In genomic region chr4:48944659-48945290, GRCh38 we compare ENCODE assay signal across 9 cellular contexts. TPM values are rescaled to one million over a fixed set of nuclear protein-coding genes. Genes with fewer than 3 reads are reported as not detected.
A peak's percentile ranks its signal among the peaks of the same experiment; 100 is the strongest.
DNase-seq lines count a peak whose midpoint lies in the region; ATAC-seq, FAIRE-seq and TF ChIP-seq lines count a peak whose summit lies in the region.
"Had no signal": no experiment of that assay in that cellular context is flagged by ENCODE, and none has a peak within 500 bp of the region (broad histone marks: within the 10 kb centered on the region; RNA-seq: fewer than 3 reads in every experiment).

No MANE protein-coding gene starts in this region.

- H3K4me1 ChIP-seq in cardiac muscle cell (ENCODE audit: low read depth), result no peaks in the 10 kb centered on the region

- CTCF ChIA-PET in activated CD8-positive, alpha-beta T cell treated with anti-CD3 and anti-CD28 coated beads for 36 hours (lab: Charles Lee), result interaction anchor here (0.6 to 2.2 kb wide), 19 partner anchors 9 to 469 kb away, joined by 3 to 22 read pairs (median 4); no protein-coding TSS in a partner anchor

- FAIRE-seq in urothelium cell line (lab: Jason Lieb, UNC), result no peak

- intact Hi-C loops in left ventricle myocardium superior (cut with micrococcal nuclease), result no loop called here
- intact Hi-C loops in activated CD8-positive, alpha-beta T cell treated with anti-CD3 and anti-CD28 coated beads for 36 hours (cut with micrococcal nuclease), result no loop called here
- intact Hi-C loops in Right ventricle myocardium superior (cut with DNase I), result no loop called here

- no peaks in the 10 kb centered on the region for H3K27me3 Mint-ChIP-seq in activated CD8-positive, alpha-beta T cell treated with anti-CD3 and anti-CD28 coated beads for 36 hours
- H3K27me3 Mint-ChIP-seq in glutamatergic neuron (ENCODE audit: unreplicated experiment), result no peaks in the 10 kb centered on the region

- POLR2A ChIA-PET in activated CD8-positive, alpha-beta T cell treated with anti-CD3 and anti-CD28 coated beads for 36 hours (lab: Charles Lee), result interaction anchor here (0.9 kb wide), 1 partner anchor 31 kb away, joined by 4 read pairs; no protein-coding TSS in a partner anchor

- H3K9me3 ChIP-seq in cardiac muscle cell (ENCODE audit: low read depth), result no peaks in the 10 kb centered on the region

- ATAC-seq in left ventricle myocardium superior, result no peak
- ATAC-seq in activated CD8-positive, alpha-beta T cell treated with anti-CD3 and anti-CD28 coated beads for 36 hours, result peak; percentile 75
- ATAC-seq in GM19397 (IDR thresholded peaks at IDR 0.05; ENCODE audit: unreplicated experiment), result no peak
- no peak for ATAC-seq in Right ventricle myocardium superior (ENCODE audit: poor library complexity)

- H3K4me3 ChIP-seq in cardiac muscle cell, result no peak overlapping the region

- H3K27ac Mint-ChIP-seq in activated CD8-positive, alpha-beta T cell treated with anti-CD3 and anti-CD28 coated beads for 36 hours, result no peak overlapping the region
- H3K27ac Mint-ChIP-seq in glutamatergic neuron (ENCODE audit: unreplicated experiment), result no peak overlapping the region

- H3K27me3 ChIP-seq in cardiac muscle cell, result no peaks in the 10 kb centered on the region

- no peaks in the 10 kb centered on the region for H3K36me3 Mint-ChIP-seq in activated CD8-positive, alpha-beta T cell treated with anti-CD3 and anti-CD28 coated beads for 36 hours (ENCODE audit: low read depth)
- no peaks in the 10 kb centered on the region for H3K36me3 Mint-ChIP-seq in glutamatergic neuron (ENCODE audit: unreplicated experiment)

- H3K4me1 Mint-ChIP-seq in activated CD8-positive, alpha-beta T cell treated with anti-CD3 and anti-CD28 coated beads for 36 hours (ENCODE audit: low read depth), result peaks cover 13% of the 10 kb centered on the region
- no peaks in the 10 kb centered on the region for H3K4me1 Mint-ChIP-seq in glutamatergic neuron (ENCODE audit: low read depth, unreplicated experiment)

- H3K9me3 Mint-ChIP-seq in activated CD8-positive, alpha-beta T cell treated with anti-CD3 and anti-CD28 coated beads for 36 hours, result no peaks in the 10 kb centered on the region
- no peaks in the 10 kb centered on the region for H3K9me3 Mint-ChIP-seq in glutamatergic neuron (ENCODE audit: unreplicated experiment)

- H3K27ac ChIP-seq in cardiac muscle cell, result no peak overlapping the region

- H3K4me3 Mint-ChIP-seq in activated CD8-positive, alpha-beta T cell treated with anti-CD3 and anti-CD28 coated beads for 36 hours, result no peak overlapping the region
- H3K4me3 Mint-ChIP-seq in glutamatergic neuron (ENCODE audit: unreplicated experiment), result no peak overlapping the region

- DNase-seq in cardiac muscle cell (ENCODE audit: low read depth in 1 of 2, low spot score in 1 of 2), result no peak
- no peak for DNase-seq in left ventricle myocardium superior
- peak; percentile 73 for DNase-seq in activated CD8-positive, alpha-beta T cell treated with anti-CD3 and anti-CD28 coated beads for 36 hours
- DNase-seq in glutamatergic neuron, result no peak
- DNase-seq in urothelium cell line (ENCODE audit: low spot score), result peak; percentile 62
- no peak for DNase-seq in Right ventricle myocardium superior
- DNase-seq in DMS153 (lab: John Stamatoyannopoulos, UW), result no peak

- H3K36me3 ChIP-seq in cardiac muscle cell, result no peaks in the 10 kb centered on the region

- TF ChIP-seq CTCF in cardiac muscle cell (IDR thresholded peaks at IDR 0.05; ENCODE audit: low read depth, low read length), result peak; percentile 43
- peak; percentile 59 for TF ChIP-seq CTCF in activated CD8-positive, alpha-beta T cell treated with anti-CD3 and anti-CD28 coated beads for 36 hours (IDR thresholded peaks at IDR 0.05)
- TF ChIP-seq CTCF in glutamatergic neuron (IDR thresholded peaks at IDR 0.05; ENCODE audit: partially characterized antibody, unreplicated experiment), result peak; percentile 52

RNA-seq across cellular contexts. Expression of gene OCIAD2, which starts 38.2 kb away (rescaled TPM):
- total RNA-seq in cardiac muscle cell (14.5 and 20.0 TPM in 2 replicates), left ventricle myocardium superior (18.3 TPM), glutamatergic neuron (ENCODE audit: unreplicated experiment) (66.7 TPM), Right ventricle myocardium superior (16.6 TPM)
- polyA plus RNA-seq in cardiac muscle cell, result 87.3 and 88.0 TPM in 2 replicates
- total RNA-seq in activated CD8-positive, alpha-beta T cell treated with anti-CD3 and anti-CD28 coated beads for 36 hours, result 10 to 100 TPM; 65.1 to 82.7 TPM

RNA-seq across cellular contexts. Expression of gene CWH43, which starts 41.3 kb away (rescaled TPM):
- total RNA-seq in cardiac muscle cell (not detected in 2 replicates), left ventricle myocardium superior (not detected), glutamatergic neuron (ENCODE audit: unreplicated experiment) (not detected), Right ventricle myocardium superior (not detected)
- not detected in 2 replicates for polyA plus RNA-seq in cardiac muscle cell
- total RNA-seq in activated CD8-positive, alpha-beta T cell treated with anti-CD3 and anti-CD28 coated beads for 36 hours, result not detected
- total RNA-seq: RPMI7951 had no signal

Comparison
In these comparisons a context has a peak if more than half of its experiments do, and no peak if none do; other contexts are left out.
1. DNase-seq: peak in activated CD8-positive, alpha-beta T cell treated with anti-CD3 and anti-CD28 coated beads for 36 hours (single experiment) and urothelium cell line (single experiment); none in cardiac muscle cell (0 of 2), left ventricle myocardium superior (single experiment), glutamatergic neuron (single experiment), Right ventricle myocardium superior (single experiment) and DMS153 (single experiment).
2. Peak in every context shown above with its lines, with median percentiles within 50 percentile points of each other: CTCF ChIP-seq.